ENCODE assay signal across 8 cellular contexts in the genomic region with DNA sequence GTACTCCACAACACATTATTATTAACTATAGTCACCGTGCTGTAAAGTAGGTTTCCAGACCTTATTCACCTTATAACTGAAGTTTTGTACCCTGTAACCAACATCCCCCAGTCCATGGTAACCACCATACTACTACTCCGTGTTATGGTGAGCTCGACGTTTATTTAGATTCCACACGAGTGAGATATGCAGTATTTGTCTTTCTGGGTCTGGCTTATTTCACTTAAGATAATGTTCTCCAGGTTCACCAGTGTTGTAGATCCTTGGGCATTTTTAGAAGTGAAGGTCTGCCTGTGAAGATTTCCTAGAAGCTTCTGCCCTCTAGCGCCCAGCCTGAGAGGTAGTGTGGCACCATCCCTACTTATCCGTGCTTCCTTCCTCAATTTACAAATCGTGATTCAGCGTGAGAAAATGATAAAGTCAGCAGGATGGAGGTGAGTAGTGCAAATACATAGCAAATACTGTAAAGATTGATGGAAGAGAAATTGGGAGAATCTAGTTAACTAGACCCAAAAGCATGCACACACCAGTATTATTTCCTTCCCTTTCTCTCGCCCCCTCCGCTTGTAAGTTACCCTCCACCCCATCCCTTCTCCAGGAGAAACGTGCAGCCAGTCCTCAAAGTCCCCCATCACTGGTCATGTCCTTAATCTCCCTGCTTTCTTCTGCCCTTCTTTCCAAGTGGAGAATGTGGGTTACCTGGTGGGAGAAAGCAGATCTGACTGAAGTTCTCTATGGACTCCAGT. TPM values are rescaled to one million over a fixed set of nuclear protein-coding genes. Genes with fewer than 3 reads are reported as not detected.
DNase-seq lines count a peak whose midpoint lies in the region; ATAC-seq lines count a peak whose summit lies in the region.

No MANE protein-coding gene starts in this region.

- DNase-seq in DMS 273 treated with DMSO at 0.1 percent for 48 hours (lab: John Stamatoyannopoulos, UW) (peak; percentile 15), H7 (peak; percentile 65), NCI-H526 treated with DMSO at 0.1 percent for 48 hours (lab: John Stamatoyannopoulos, UW) (peak; percentile 0), glomerular endothelial cell (ENCODE audit: extremely low read depth, low read depth, low spot score) (peak; percentile 60), pons (ENCODE audit: low spot score) (peak; percentile 71)
- DNase-seq in activated T-cell treated with anti-CD3 and anti-CD28 coated beads, Interleukin-2, amount 50 U/mL, for 48 hours = peak; percentile 39 to 53

- H3K36me3 ChIP-seq in H7 (replicated peaks; ENCODE audit: control insufficient read depth, insufficient read depth, low read length) = no peaks in the 10 kb centered on the region

- ATAC-seq in GM21825 (IDR thresholded peaks at IDR 0.05; ENCODE audit: unreplicated experiment) (no peak), HG02840 (IDR thresholded peaks at IDR 0.05; ENCODE audit: low FRiP score, unreplicated experiment) (no peak)

- H3K27me3 ChIP-seq in H7 (ENCODE audit: control insufficient read depth, insufficient read depth, low read length) = no peaks in the 10 kb centered on the region

- no peak overlapping the region for H3K4me3 ChIP-seq in H7 (ENCODE audit: insufficient read depth, low read depth, low read length)

RNA-seq across cellular contexts. Expression of gene DISC1, which starts 36.0 kb away (rescaled TPM):
- 5.6 and 6.3 TPM in 2 replicates for total RNA-seq in H7 (2014; rRNA removed; shearing (Covaris generic))
- total RNA-seq in glomerular endothelial cell = 22.1 and 36.7 TPM in 2 replicates

Comparison
In these comparisons a context has a peak if more than half of its experiments do, and no peak if none do; other contexts are left out.
1. DNase-seq: peak in every context shown above with its lines; median percentile 71 in pons; 65 in H7; 60 in glomerular endothelial cell; 46 in activated T-cell treated with anti-CD3 and anti-CD28 coated beads, Interleukin-2, amount 50 U/mL, for 48 hours; 15 in DMS 273 treated with DMSO at 0.1 percent for 48 hours; 0 in NCI-H526 treated with DMSO at 0.1 percent for 48 hours.